ENCODE assay signal across 19 cellular contexts in genomic region chr12:33223956-33224355, GRCh38.
DNase-seq lines count a peak whose midpoint lies in the region; ATAC-seq and TF ChIP-seq lines count a peak whose summit lies in the region.
"Had no signal": no experiment of that assay in that cellular context is flagged by ENCODE, and none has a peak within 500 bp of the region (broad histone marks: within the 10 kb centered on the region; RNA-seq: fewer than 3 reads in every experiment).

No MANE protein-coding gene starts in this region.

- no peak overlapping the region for H3K27ac ChIP-seq in foreskin keratinocyte
- H3K27ac ChIP-seq: BLaER1 treated with 17β-estradiol and CSF1 and Interleukin-3, amounts not matched to agents 10 nM and 100 nM; SJCRH30 had no signal

- TF ChIP-seq CTCF in foreskin keratinocyte (conservative IDR thresholded peaks at IDR 0.05), result no peak

- ATAC-seq in foreskin keratinocyte, result peak; percentile 100
- no peak for ATAC-seq in GM18868 (IDR thresholded peaks at IDR 0.05; ENCODE audit: unreplicated experiment)
- ATAC-seq: GM23338, HCT116 had no signal

- DNase-seq in NAMALWA (ENCODE audit: low spot score) (peak; percentile 0), SW480 (ENCODE audit: low spot score) (peak; percentile 11), foreskin keratinocyte (peak; percentile 84 to 92), ureter (ENCODE audit: low spot score) (peak; percentile 45), cerebellum (ENCODE audit: low spot score) (no peak), T-helper 9 cell (no peak)
- DNase-seq: CD8-positive, alpha-beta memory T cell; KG1; NCI-H1048; NCI-H1436 treated with DMSO at 0.1 percent for 48 hours; NCI-H2029 treated with DMSO at 0.1 percent for 48 hours; NCI-H2171 treated with DMSO at 0.1 percent for 48 hours; NCI-H748 treated with DMSO at 0.1 percent for 48 hours; NK-92 treated with Interleukin-12 subunit alpha and Interleukin-12 subunit beta, amount 100 ng/mL, for 24 hours; SJCRH30 had no signal

- H3K27me3 ChIP-seq in foreskin keratinocyte, result no peaks in the 10 kb centered on the region
- H3K27me3 ChIP-seq: BLaER1 treated with 17β-estradiol and CSF1 and Interleukin-3, amounts not matched to agents 10 nM and 100 nM; SJCRH30 had no signal

- no peaks in the 10 kb centered on the region for H3K4me1 ChIP-seq in foreskin keratinocyte
- H3K4me1 ChIP-seq: BLaER1 treated with 17β-estradiol and CSF1 and Interleukin-3, amounts not matched to agents 10 nM and 100 nM; SJCRH30 had no signal

Comparison
In these comparisons a context has a peak if more than half of its experiments do, and no peak if none do; other contexts are left out.
1. DNase-seq: peak in NAMALWA (single experiment), SW480 (single experiment), foreskin keratinocyte (2 of 2) and ureter (single experiment); none in cerebellum (single experiment) and T-helper 9 cell (single experiment).